Comparison of ENCODE assay signal across 8 cellular contexts in the genomic region with DNA sequence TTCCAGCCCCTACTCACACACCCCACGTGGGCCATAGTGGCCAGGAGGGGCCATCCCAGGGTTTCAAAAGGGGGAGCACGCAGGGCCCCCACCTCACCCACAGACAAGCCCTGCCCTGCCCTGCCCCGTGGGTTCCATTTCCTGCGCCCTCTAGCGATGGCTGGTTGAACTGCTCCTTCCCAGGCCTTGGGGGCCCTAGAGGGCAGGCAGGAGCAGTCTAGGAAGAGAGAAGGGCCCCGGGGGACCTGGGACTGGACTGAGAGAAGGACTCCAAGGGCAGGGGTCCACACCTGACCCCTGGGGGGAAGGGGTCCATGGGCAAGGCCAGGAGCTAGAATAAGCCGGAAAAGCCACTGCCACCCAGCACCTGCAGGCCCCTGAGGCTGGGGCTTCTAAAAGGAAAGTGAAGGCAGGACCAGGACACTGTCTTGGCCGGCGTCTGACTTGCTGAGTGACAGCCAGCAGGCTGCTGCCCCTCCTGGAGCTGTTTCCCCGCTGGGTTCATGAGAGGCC.
A peak's percentile ranks its signal among the peaks of the same experiment; 100 is the strongest.
DNase-seq lines count a peak whose midpoint lies in the region; ATAC-seq lines count a peak whose summit lies in the region.

No MANE protein-coding gene starts in this region.

- H3K9me3 ChIP-seq in adipocyte (ENCODE audit: control insufficient read depth, low read length) = no peaks in the 10 kb centered on the region

- ATAC-seq in GM19455 (IDR thresholded peaks at IDR 0.05; ENCODE audit: unreplicated experiment) (peak; percentile 87), HG03520 (IDR thresholded peaks at IDR 0.05; ENCODE audit: unreplicated experiment) (peak; percentile 84)

- no peak overlapping the region for H3K4me3 ChIP-seq in adipocyte (ENCODE audit: low read length)

- no peak overlapping the region for H3K9ac ChIP-seq in adipocyte (ENCODE audit: low read length)

- H3K27me3 ChIP-seq in adipocyte (replicated peaks; ENCODE audit: control insufficient read depth, insufficient read depth, low read length) = no peaks in the 10 kb centered on the region

- H3K36me3 ChIP-seq in adipocyte (ENCODE audit: control insufficient read depth, insufficient read depth, low read length, severe bottlenecking) = peaks cover 16% of the 10 kb centered on the region

- H3K4me1 ChIP-seq in adipocyte (ENCODE audit: control insufficient read depth, insufficient read depth, low read length) = peaks cover 37% of the 10 kb centered on the region

- peak; percentile 29 for DNase-seq in DMS53 treated with DMSO at 0.1 percent for 48 hours (lab: John Stamatoyannopoulos, UW; ENCODE audit: unreplicated experiment)
- DNase-seq in T follicular helper cell (ENCODE audit: low read depth) = peak; percentile 30
- peak; percentile 79 for DNase-seq in adipocyte (ENCODE audit: low read depth)
- DNase-seq in hypothalamus (lab: John Stamatoyannopoulos, UW) = peak in 34 of 51 donors; percentile 10 to 77 (median 44)
- DNase-seq in stimulated activated CD4-positive, alpha-beta T cell treated with anti-CD3 and anti-CD28 coated beads, Interleukin-15, amount 100 ng/mL, for 48 hours (ENCODE audit: low read depth in 2 of 2) = peak; percentile 33 to 48
- DNase-seq in NCI-H2081 (lab: John Stamatoyannopoulos, UW) = no peak

Comparison
In these comparisons a context has a peak if more than half of its experiments do, and no peak if none do; other contexts are left out.
1. DNase-seq: peak in DMS53 treated with DMSO at 0.1 percent for 48 hours (single experiment), T follicular helper cell (single experiment), adipocyte (single experiment), hypothalamus (34 of 51) and stimulated activated CD4-positive, alpha-beta T cell treated with anti-CD3 and anti-CD28 coated beads, Interleukin-15, amount 100 ng/mL, for 48 hours (2 of 2); none in NCI-H2081 (0 of 2).